11 cellular contexts compared by ENCODE assay signal in genomic region chr9:133137451-133138231, GRCh38. TPM values are rescaled to one million over a fixed set of nuclear protein-coding genes. Genes with fewer than 3 reads are reported as not detected.
DNase-seq lines count a peak whose midpoint lies in the region; ATAC-seq and TF ChIP-seq lines count a peak whose summit lies in the region.
"Had no signal": no experiment of that assay in that cellular context is flagged by ENCODE, and none has a peak within 500 bp of the region (broad histone marks: within the 10 kb centered on the region; RNA-seq: fewer than 3 reads in every experiment).

No MANE protein-coding gene starts in this region.

- H3K27me3 ChIP-seq in DND-41 (ENCODE audit: insufficient read depth, low read length, poor library complexity): no peaks in the 10 kb centered on the region
- no peaks in the 10 kb centered on the region for H3K27me3 ChIP-seq in psoas muscle (ENCODE audit: insufficient read depth in 3 of 3, low read length in 2 of 3)
- H3K27me3 ChIP-seq: brain microvascular endothelial cell, ovary had no signal

- peaks cover 2% of the 10 kb centered on the region; the same call in 1 of the 2 replicates for H3K36me3 ChIP-seq in DND-41 (ENCODE audit: insufficient read depth, low read length)
- no peaks in the 10 kb centered on the region for H3K36me3 ChIP-seq in psoas muscle (ENCODE audit: insufficient read depth in 1 of 2, low read depth in 1 of 2)
- H3K36me3 ChIP-seq: brain microvascular endothelial cell, ovary had no signal

- no peaks in the 10 kb centered on the region for H3K27me3 Mint-ChIP-seq in activated CD4-positive, alpha-beta T cell treated with anti-CD3 and anti-CD28 coated beads, Interleukin-2, amount 10 ng/mL, durations not matched to agents 7 days and 5 days

- CTCF ChIA-PET in activated CD4-positive, alpha-beta T cell treated with anti-CD3 and anti-CD28 coated beads, Interleukin-2, amount 10 ng/mL, durations not matched to agents 7 days and 5 days (lab: Charles Lee): interaction anchor here (1.0 to 2.3 kb wide), 8 partner anchors 8 to 97 kb away, joined by 3 to 8 read pairs (median 4); no protein-coding TSS in a partner anchor

- H3K4me1 ChIP-seq in DND-41 (ENCODE audit: insufficient read depth, low read length) (peaks cover 21% of the 10 kb centered on the region), psoas muscle (peaks cover 69% of the 10 kb centered on the region)

- H3K79me2 ChIP-seq in DND-41 (ENCODE audit: insufficient read depth, low read length): peaks cover 83% of the 10 kb centered on the region

- H3K4me2 ChIP-seq in DND-41 (ENCODE audit: insufficient read depth, low read length): no peak overlapping the region

- H3K4me3 ChIP-seq in DND-41 (ENCODE audit: low read depth in 1 of 2, low read length in 2 of 2) (no peak overlapping the region), psoas muscle (peak overlapping the region; percentile 14)
- H3K4me3 ChIP-seq: ovary had no signal

- POLR2A ChIA-PET in activated CD4-positive, alpha-beta T cell treated with anti-CD3 and anti-CD28 coated beads, Interleukin-2, amount 10 ng/mL, durations not matched to agents 7 days and 5 days (lab: Charles Lee): no interaction called here

- peaks cover 84% of the 10 kb centered on the region for H3K4me1 Mint-ChIP-seq in activated CD4-positive, alpha-beta T cell treated with anti-CD3 and anti-CD28 coated beads, Interleukin-2, amount 10 ng/mL, durations not matched to agents 7 days and 5 days

- H2AFZ ChIP-seq in DND-41 (ENCODE audit: low read depth, low read length): no peak overlapping the region

- TF ChIP-seq CTCF in DND-41 (IDR thresholded peaks at IDR 0.05; ENCODE audit: borderline replicate concordance, extremely low read depth, low read length, poor library complexity, severe bottlenecking) (no peak), psoas muscle (IDR thresholded peaks at IDR 0.05) (no peak)

- H3K9ac ChIP-seq in DND-41 (ENCODE audit: low read depth, low read length): no peak overlapping the region

- no peaks in the 10 kb centered on the region for H3K9me3 Mint-ChIP-seq in activated CD4-positive, alpha-beta T cell treated with anti-CD3 and anti-CD28 coated beads, Interleukin-2, amount 10 ng/mL, durations not matched to agents 7 days and 5 days

- peak overlapping the region; percentile 25 for H3K4me3 Mint-ChIP-seq in activated CD4-positive, alpha-beta T cell treated with anti-CD3 and anti-CD28 coated beads, Interleukin-2, amount 10 ng/mL, durations not matched to agents 7 days and 5 days

- ATAC-seq in DND-41 (ENCODE audit: insufficient read depth, low read depth) (peak; percentile 15; the same call in 1 of the 3 replicates), psoas muscle (peak; percentile 33 to 70 (median 58))

- peak; percentile 32 for DNase-seq in DND-41
- DNase-seq in activated CD4-positive, alpha-beta T cell treated with anti-CD3 and anti-CD28 coated beads, Interleukin-2, amount 10 ng/mL, durations not matched to agents 7 days and 5 days: no peak
- DNase-seq in globus pallidus (ENCODE audit: low spot score): peak; percentile 93
- peak; percentile 69 to 89 for DNase-seq in psoas muscle
- DNase-seq in inferior parietal cortex (ENCODE audit: extremely low spot score): no peak
- no peak for DNase-seq in LoVo (ENCODE audit: low spot score)
- no peak for DNase-seq in AML-193 (lab: John Stamatoyannopoulos, UW)
- DNase-seq in NCI-H774 (lab: John Stamatoyannopoulos, UW): no peak
- DNase-seq: brain microvascular endothelial cell, NCI-H146, ovary had no signal

- H4K20me1 ChIP-seq in DND-41 (ENCODE audit: insufficient read depth, low read length): peaks cover 83% of the 10 kb centered on the region

- H3K27ac ChIP-seq in DND-41 (ENCODE audit: low read length): no peak overlapping the region; the same call in 1 of the 2 replicates
- peak overlapping the region; percentile 99 for H3K27ac ChIP-seq in psoas muscle
- H3K27ac ChIP-seq: brain microvascular endothelial cell, ovary had no signal

- H3K36me3 Mint-ChIP-seq in activated CD4-positive, alpha-beta T cell treated with anti-CD3 and anti-CD28 coated beads, Interleukin-2, amount 10 ng/mL, durations not matched to agents 7 days and 5 days (ENCODE audit: low read depth): peaks cover 11% of the 10 kb centered on the region

- peak overlapping the region; percentile 100 for H3K27ac Mint-ChIP-seq in activated CD4-positive, alpha-beta T cell treated with anti-CD3 and anti-CD28 coated beads, Interleukin-2, amount 10 ng/mL, durations not matched to agents 7 days and 5 days

- intact Hi-C loops in psoas muscle (cut with DNase I): no loop called here

- 39 to 69% (median 41%) methylated on average over 16 of the region's 16 CpGs for WGBS in psoas muscle, 3 donors

- no peaks in the 10 kb centered on the region for H3K9me3 ChIP-seq in DND-41 (ENCODE audit: insufficient read depth, low read length, severe bottlenecking)
- no peaks in the 10 kb centered on the region for H3K9me3 ChIP-seq in psoas muscle
- H3K9me3 ChIP-seq: ovary had no signal

RNA-seq across cellular contexts. Expression of gene RALGDS, which starts 16.6 kb away (rescaled TPM):
- 10 to 100 TPM; 79.1 to 92.3 TPM for total RNA-seq in activated CD4-positive, alpha-beta T cell treated with anti-CD3 and anti-CD28 coated beads, Interleukin-2, amount 10 ng/mL, durations not matched to agents 7 days and 5 days
- 10 to 100 TPM; 13.3 to 64.6 (median 21.4) TPM for total RNA-seq in psoas muscle
- polyA plus RNA-seq in psoas muscle: 10 to 100 TPM; 12.3 to 21.1 (median 17.2) TPM

RNA-seq across cellular contexts. Expression of gene GBGT1, which starts 26.1 kb away (rescaled TPM):
- total RNA-seq in activated CD4-positive, alpha-beta T cell treated with anti-CD3 and anti-CD28 coated beads, Interleukin-2, amount 10 ng/mL, durations not matched to agents 7 days and 5 days: 1 to 10 TPM; 2.4 to 2.7 TPM
- 1 to 10 TPM; 2.0 to 4.4 (median 3.3) TPM for total RNA-seq in psoas muscle
- polyA plus RNA-seq in psoas muscle: 1 to 10 TPM; 1.6 to 2.9 (median 2.7) TPM

Comparison
In these comparisons a context has a peak if more than half of its experiments do, and no peak if none do; other contexts are left out.
1. DNase-seq: peak in DND-41 (single experiment), globus pallidus (single experiment) and psoas muscle (2 of 2); none in activated CD4-positive, alpha-beta T cell treated with anti-CD3 and anti-CD28 coated beads, Interleukin-2, amount 10 ng/mL, durations not matched to agents 7 days and 5 days (single experiment), inferior parietal cortex (single experiment), LoVo (single experiment), AML-193 (0 of 2) and NCI-H774 (single experiment).